Comparison of ENCODE assay signal across 23 cellular contexts in the genomic region with DNA sequence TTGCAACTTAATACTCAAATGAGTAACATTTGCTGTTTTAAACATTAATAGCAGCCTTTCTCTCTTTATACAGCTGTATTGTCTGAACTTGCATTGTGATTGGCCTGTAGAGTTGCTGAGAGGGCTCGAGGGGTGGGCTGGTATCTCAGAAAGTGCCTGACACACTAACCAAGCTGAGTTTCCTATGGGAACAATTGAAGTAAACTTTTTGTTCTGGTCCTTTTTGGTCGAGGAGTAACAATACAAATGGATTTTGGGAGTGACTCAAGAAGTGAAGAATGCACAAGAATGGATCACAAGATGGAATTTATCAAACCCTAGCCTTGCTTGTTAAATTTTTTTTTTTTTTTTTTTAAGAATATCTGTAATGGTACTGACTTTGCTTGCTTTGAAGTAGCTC. TPM values are rescaled to one million over a fixed set of nuclear protein-coding genes. Genes with fewer than 3 reads are reported as not detected.
DNase-seq lines count a peak whose midpoint lies in the region; ATAC-seq and TF ChIP-seq lines count a peak whose summit lies in the region.
"Had no signal": no experiment of that assay in that cellular context is flagged by ENCODE, and none has a peak within 500 bp of the region (broad histone marks: within the 10 kb centered on the region; RNA-seq: fewer than 3 reads in every experiment).

No MANE protein-coding gene starts in this region.

- H3K27ac ChIP-seq in breast epithelium (peak overlapping the region; percentile 42 to 67), mammary epithelial cell (ENCODE audit: insufficient read depth, low read depth, low read length) (no peak overlapping the region), PC-9 (no peak overlapping the region)
- H3K27ac ChIP-seq: BLaER1 treated with 17β-estradiol and CSF1 and Interleukin-3, amounts not matched to agents 10 nM and 100 nM; KMS-11; neutrophil had no signal

- peak overlapping the region; percentile 61 for H3K27ac Mint-ChIP-seq in type B pancreatic cell
- H3K27ac Mint-ChIP-seq in activated CD8-positive, alpha-beta memory T cell treated with anti-CD3 and anti-CD28 coated beads, Interleukin-2, amount 10 ng/mL, durations not matched to agents 7 days and 5 days, result no peak overlapping the region
- H3K27ac Mint-ChIP-seq: activated naive CD4-positive, alpha-beta T cell treated with anti-CD3 and anti-CD28 coated beads, Interleukin-2, amount 50 U/mL, for 24 hours had no signal

- BruUV-seq in mammary epithelial cell (replicated peaks; lab: Mats Ljungman, UMichigan) (no TSS peak), PC-9 (replicated peaks; lab: Mats Ljungman, UMichigan) (TSS peak; percentile 27)

- CTCF ChIA-PET in mammary epithelial cell (lab: Charles Lee; ENCODE audit: low non-redundant PET) (no interaction called here), PC-9 (lab: Charles Lee) (interaction anchor here (0.5 to 0.6 kb wide), 3 partner anchors 37 to 651 kb away, joined by 3 to 4 read pairs (median 4); no protein-coding TSS in a partner anchor)
- CTCF ChIA-PET in activated CD8-positive, alpha-beta memory T cell treated with anti-CD3 and anti-CD28 coated beads, Interleukin-2, amount 10 ng/mL, durations not matched to agents 7 days and 5 days (lab: Charles Lee), result no interaction called here

- dilution Hi-C loops in mammary epithelial cell (cut with HindIII; ENCODE audit: low sequenced_read_pairs), result no loop called here

- no peak overlapping the region for H2AFZ ChIP-seq in mammary epithelial cell (ENCODE audit: low read depth, low read length)
- no peak overlapping the region for H2AFZ ChIP-seq in PC-9

- 60% methylated on average over 2 of the region's 2 CpGs for WGBS in mammary epithelial cell (ENCODE audit: low coverage, missing lambda C conversion rate)

- H4K20me1 ChIP-seq in mammary epithelial cell (ENCODE audit: insufficient read depth, low read length), result no peaks in the 10 kb centered on the region
- H4K20me1 ChIP-seq in PC-9 (ENCODE audit: insufficient read depth), result peaks cover 5% of the 10 kb centered on the region; the same call in 1 of the 2 replicates

- peak overlapping the region; percentile 39 for H3K4me3 Mint-ChIP-seq in type B pancreatic cell
- H3K4me3 Mint-ChIP-seq in activated CD8-positive, alpha-beta memory T cell treated with anti-CD3 and anti-CD28 coated beads, Interleukin-2, amount 10 ng/mL, durations not matched to agents 7 days and 5 days, result no peak overlapping the region
- H3K4me3 Mint-ChIP-seq: activated naive CD4-positive, alpha-beta T cell treated with anti-CD3 and anti-CD28 coated beads, Interleukin-2, amount 50 U/mL, for 24 hours; T-cell had no signal

- no peaks in the 10 kb centered on the region for H3K4me1 ChIP-seq in breast epithelium
- H3K4me1 ChIP-seq in mammary epithelial cell (ENCODE audit: insufficient read depth, low read length), result no peaks in the 10 kb centered on the region
- H3K4me1 ChIP-seq in PC-9 (replicated peaks; ENCODE audit: insufficient read depth), result no peaks in the 10 kb centered on the region
- H3K4me1 ChIP-seq: BLaER1 treated with 17β-estradiol and CSF1 and Interleukin-3, amounts not matched to agents 10 nM and 100 nM; Peyer's patch had no signal

- H3K79me2 ChIP-seq in mammary epithelial cell (ENCODE audit: insufficient read depth, low read length) (peaks cover 40% of the 10 kb centered on the region), PC-9 (ENCODE audit: low read depth) (no peaks in the 10 kb centered on the region)

- H3K4me3 ChIP-seq in breast epithelium (no peak overlapping the region), mammary epithelial cell (replicated peaks in 1 of 3; ENCODE audit: insufficient read depth in 1 of 3, low read depth in 2 of 3, low read length in 3 of 3) (no peak overlapping the region), PC-9 (no peak overlapping the region)
- H3K4me3 ChIP-seq: BLaER1 treated with 17β-estradiol and CSF1 and Interleukin-3, amounts not matched to agents 10 nM and 100 nM; lung; Peyer's patch had no signal

- H3K9me3 ChIP-seq in breast epithelium (no peaks in the 10 kb centered on the region), mammary epithelial cell (replicated peaks; ENCODE audit: insufficient read depth, low read length) (no peaks in the 10 kb centered on the region), PC-9 (ENCODE audit: insufficient read depth, low read depth) (no peaks in the 10 kb centered on the region)
- H3K9me3 ChIP-seq: BLaER1 treated with 17β-estradiol and CSF1 and Interleukin-3, amounts not matched to agents 10 nM and 100 nM; neutrophil; Peyer's patch had no signal

- ATAC-seq in activated CD8-positive, alpha-beta memory T cell treated with anti-CD3 and anti-CD28 coated beads, Interleukin-2, amount 10 ng/mL, durations not matched to agents 7 days and 5 days, result no peak
- ATAC-seq: T-cell had no signal

- H3K4me2 ChIP-seq in mammary epithelial cell (ENCODE audit: insufficient read depth, low read depth, low read length), result no peak overlapping the region
- H3K4me2 ChIP-seq in PC-9, result no peak overlapping the region
- H3K4me2 ChIP-seq: BLaER1 treated with 17β-estradiol and CSF1 and Interleukin-3, amounts not matched to agents 10 nM and 100 nM; KMS-11 had no signal

- H3K36me3 ChIP-seq in breast epithelium, result peaks cover 14% of the 10 kb centered on the region
- H3K36me3 ChIP-seq in mammary epithelial cell (ENCODE audit: insufficient read depth, low read length), result peaks cover 42% of the 10 kb centered on the region
- H3K36me3 ChIP-seq in PC-9 (ENCODE audit: low read depth), result peaks cover 53% of the 10 kb centered on the region

- no peak for DNase-seq in breast epithelium (ENCODE audit: low spot score in 2 of 2)
- DNase-seq in mammary epithelial cell, result no peak
- no peak for DNase-seq in PC-9
- DNase-seq in fibroblast of peridontal ligament (ENCODE audit: extremely low read depth), result peak; percentile 44
- no peak for DNase-seq in type B pancreatic cell (ENCODE audit: extremely low spot score, unreplicated experiment)
- no peak for DNase-seq in NCI-H510A (lab: John Stamatoyannopoulos, UW)
- DNase-seq in activated CD8-positive, alpha-beta memory T cell treated with anti-CD3 and anti-CD28 coated beads, Interleukin-2, amount 10 ng/mL, durations not matched to agents 7 days and 5 days, result no peak
- DNase-seq in DMS79 (lab: John Stamatoyannopoulos, UW), result no peak
- DNase-seq: activated T-cell treated with anti-CD3 and anti-CD28 coated beads, Interleukin-2, amount 50 U/mL, for 1 hour; cerebellar nuclear complex; H7; kidney glomerular epithelial cell; NCI-H1694 treated with DMSO at 0.1 percent for 48 hours; NCI-H2171; NCI-H524 treated with DMSO at 0.1 percent for 48 hours; Peyer's patch; SIG-M5; T-cell had no signal

- POLR2A ChIA-PET in PC-9 (lab: Charles Lee; ENCODE audit: unreplicated experiment), result no interaction called here

- TF ChIP-seq POLR2A in breast epithelium (IDR thresholded peaks at IDR 0.05), result no peak

- H3K36me3 Mint-ChIP-seq in type B pancreatic cell, result peaks cover 73% of the 10 kb centered on the region
- peaks cover 52% of the 10 kb centered on the region for H3K36me3 Mint-ChIP-seq in activated CD8-positive, alpha-beta memory T cell treated with anti-CD3 and anti-CD28 coated beads, Interleukin-2, amount 10 ng/mL, durations not matched to agents 7 days and 5 days

- intact Hi-C loops in breast epithelium (cut with DNase I; ENCODE audit: low total_unique reads) (no loop called here), mammary epithelial cell (cut with micrococcal nuclease) (no loop called here), PC-9 (cut with micrococcal nuclease; ENCODE audit: unreplicated experiment) (no loop called here)

- no peaks in the 10 kb centered on the region for H3K27me3 Mint-ChIP-seq in type B pancreatic cell
- H3K27me3 Mint-ChIP-seq in activated CD8-positive, alpha-beta memory T cell treated with anti-CD3 and anti-CD28 coated beads, Interleukin-2, amount 10 ng/mL, durations not matched to agents 7 days and 5 days, result no peaks in the 10 kb centered on the region
- H3K27me3 Mint-ChIP-seq: activated naive CD4-positive, alpha-beta T cell treated with anti-CD3 and anti-CD28 coated beads, Interleukin-2, amount 50 U/mL, for 24 hours; T-cell had no signal

- H3K9me2 ChIP-seq in PC-9 (ENCODE audit: insufficient read depth), result no peaks in the 10 kb centered on the region

- no peaks in the 10 kb centered on the region for H3K9me3 Mint-ChIP-seq in type B pancreatic cell
- no peaks in the 10 kb centered on the region for H3K9me3 Mint-ChIP-seq in activated CD8-positive, alpha-beta memory T cell treated with anti-CD3 and anti-CD28 coated beads, Interleukin-2, amount 10 ng/mL, durations not matched to agents 7 days and 5 days (ENCODE audit: low read depth)
- H3K9me3 Mint-ChIP-seq: activated naive CD4-positive, alpha-beta T cell treated with anti-CD3 and anti-CD28 coated beads, Interleukin-2, amount 50 U/mL, for 24 hours; T-cell had no signal

- H3K27me3 ChIP-seq in breast epithelium (no peaks in the 10 kb centered on the region), mammary epithelial cell (ENCODE audit: insufficient read depth, low read length) (no peaks in the 10 kb centered on the region), PC-9 (ENCODE audit: insufficient read depth, low read depth) (no peaks in the 10 kb centered on the region)
- H3K27me3 ChIP-seq: BLaER1 treated with 17β-estradiol and CSF1 and Interleukin-3, amounts not matched to agents 10 nM and 100 nM; neutrophil; Peyer's patch had no signal

- no peak for TF ChIP-seq CTCF in breast epithelium (IDR thresholded peaks at IDR 0.05)
- TF ChIP-seq CTCF in mammary epithelial cell (conservative IDR thresholded peaks at IDR 0.05 in 1 of 2, IDR thresholded peaks at IDR 0.05 in 1 of 2; ENCODE audit: extremely low read depth in 1 of 2, insufficient read depth in 1 of 2, low read depth in 1 of 2, low read length in 2 of 2), result no peak
- TF ChIP-seq CTCF in PC-9 (conservative IDR thresholded peaks at IDR 0.05), result no peak
- no peak for TF ChIP-seq CTCF in type B pancreatic cell (conservative IDR thresholded peaks at IDR 0.05)

- in situ Hi-C loops in mammary epithelial cell (cut with MboI; ENCODE audit: low sequenced_read_pairs in 2 of 2), result no loop called here

- peaks cover 28% of the 10 kb centered on the region; the same call in 1 of the 2 replicates for H3F3A ChIP-seq in PC-9 (ENCODE audit: insufficient read depth, low read depth)

- peaks cover 52% of the 10 kb centered on the region for H3K4me1 Mint-ChIP-seq in type B pancreatic cell (ENCODE audit: unreplicated experiment)
- H3K4me1 Mint-ChIP-seq in activated CD8-positive, alpha-beta memory T cell treated with anti-CD3 and anti-CD28 coated beads, Interleukin-2, amount 10 ng/mL, durations not matched to agents 7 days and 5 days, result no peaks in the 10 kb centered on the region
- H3K4me1 Mint-ChIP-seq: activated naive CD4-positive, alpha-beta T cell treated with anti-CD3 and anti-CD28 coated beads, Interleukin-2, amount 50 U/mL, for 24 hours had no signal

- no peak overlapping the region for H3K9ac ChIP-seq in mammary epithelial cell (ENCODE audit: insufficient read depth, low read length)
- H3K9ac ChIP-seq: BLaER1 treated with 17β-estradiol and CSF1 and Interleukin-3, amounts not matched to agents 10 nM and 100 nM; KMS-11 had no signal

RNA-seq across cellular contexts. Expression of a gene that starts 40.3 kb away (rescaled TPM):
- total RNA-seq in breast epithelium (100 to 1,000 TPM; 419 to 687 (median 617) TPM), mammary epithelial cell (1,000 to 10,000 TPM in 1 of 2 donors, 100 to 1,000 TPM in 1; 543 to 1,542 TPM), PC-9 (2021) (251 and 293 TPM in 2 replicates), type B pancreatic cell (ENCODE audit: low replicate concordance) (438 and 471 TPM in 2 replicates)
- 562 TPM for polyA plus RNA-seq in mammary epithelial cell
- polyA minus RNA-seq in mammary epithelial cell, result 3,655 TPM
- total RNA-seq in activated CD8-positive, alpha-beta memory T cell treated with anti-CD3 and anti-CD28 coated beads, Interleukin-2, amount 10 ng/mL, durations not matched to agents 7 days and 5 days, result 100 to 1,000 TPM; 116 to 214 TPM

Comparison
In these comparisons a context has a peak if more than half of its experiments do, and no peak if none do; other contexts are left out.
1. H3K27ac ChIP-seq: peak in breast epithelium (2 of 2); none in mammary epithelial cell (single experiment) and PC-9 (single experiment).